In genomic region chr19:45600340-45600885, GRCh38 we compare ENCODE assay signal across 20 cellular contexts. TPM values are rescaled to one million over a fixed set of nuclear protein-coding genes. Genes with fewer than 3 reads are reported as not detected.
DNase-seq lines count a peak whose midpoint lies in the region; ATAC-seq, FAIRE-seq and TF ChIP-seq lines count a peak whose summit lies in the region.
"Had no signal": no experiment of that assay in that cellular context is flagged by ENCODE, and none has a peak within 500 bp of the region (broad histone marks: within the 10 kb centered on the region; RNA-seq: fewer than 3 reads in every experiment).

No MANE protein-coding gene starts in this region.

- H3K4me2 ChIP-seq in K562 (ENCODE audit: insufficient read depth, low read length) = no peak overlapping the region

- no TSS peak for BruUV-seq in K562 (replicated peaks; lab: Mats Ljungman, UMichigan)

- peak; percentile 59 for DNase-seq in H7
- no peak for DNase-seq in K562 (ENCODE audit: extremely low read depth in 1 of 4, low spot score in 3 of 4)
- DNase-seq in kidney = no peak
- DNase-seq in stomach = no peak
- no peak for DNase-seq in NCI-H146 (lab: John Stamatoyannopoulos, UW)
- DNase-seq in activated CD4-positive, alpha-beta T cell treated with anti-CD3 and anti-CD28 coated beads, Interleukin-2, amount 50 U/mL, for 4 hours = no peak
- no peak for DNase-seq in testis
- DNase-seq in KBM-7 = no peak
- DNase-seq: immature natural killer cell; naive thymus-derived CD8-positive, alpha-beta T cell; NCI-H1105; NCI-H2081 treated with DMSO at 0.1 percent for 48 hours; NCI-H510A treated with DMSO at 0.1 percent for 48 hours; SK-N-SH; T1000 had no signal

- intact Hi-C loops in K562 (cut with micrococcal nuclease) (no loop called here), kidney (cut with DNase I) (no loop called here), stomach (cut with DNase I; ENCODE audit: low total_unique reads) (no loop called here), testis (cut with DNase I; ENCODE audit: low total_unique reads) (no loop called here)

- no peak overlapping the region for H2AFZ ChIP-seq in K562 (ENCODE audit: low read depth, low read length)

- ATAC-seq in K562 = no peak
- ATAC-seq: activated CD4-positive, CD25-positive, alpha-beta regulatory T cell treated with anti-CD3 and anti-CD28 coated beads, Interleukin-2, amount 50 U/mL, for 24 hours; esophagus mucosa had no signal

- H3K27me3 ChIP-seq in H7 (ENCODE audit: control insufficient read depth, insufficient read depth, low read length) (peaks cover 59% of the 10 kb centered on the region), K562 (ENCODE audit: control insufficient read depth in 2 of 2, insufficient read depth in 2 of 2, low read length in 2 of 2) (peaks cover 41 to 54% of the 10 kb centered on the region in 2 experiments), stomach (peaks cover 8 to 89% (median 58%) of the 10 kb centered on the region in 3 donors), testis (no peaks in the 10 kb centered on the region)

- TF ChIP-seq EP300 in K562 (IDR thresholded peaks at IDR 0.05; ENCODE audit: low read length) (no peak), stomach (IDR thresholded peaks at IDR 0.05) (no peak)

- no peak for TF ChIP-seq CTCF in K562 (IDR thresholded peaks at IDR 0.05 in 2 of 3, conservative IDR thresholded peaks at IDR 0.05 in 1 of 3; ENCODE audit: insufficient read depth in 2 of 3, low read depth in 1 of 3, low read length in 3 of 3)
- no peak for TF ChIP-seq CTCF in kidney (IDR thresholded peaks at IDR 0.05; ENCODE audit: borderline replicate concordance, extremely low read depth, insufficient read depth)
- TF ChIP-seq CTCF in stomach (IDR thresholded peaks at IDR 0.05) = no peak
- no peak for TF ChIP-seq CTCF in testis (IDR thresholded peaks at IDR 0.05)

- H3K4me1 ChIP-seq in K562 (replicated peaks in 1 of 2; ENCODE audit: control insufficient read depth in 2 of 2, insufficient read depth in 2 of 2, low read length in 2 of 2) (peaks cover 3 to 15% of the 10 kb centered on the region in 2 experiments; a peak in 3 of 5 replicates), kidney (ENCODE audit: control insufficient read depth in 1 of 2, insufficient read depth in 1 of 2, low read depth in 1 of 2, low read length in 2 of 2) (peaks cover 10 to 12% of the 10 kb centered on the region in 2 donors), stomach (peaks cover 6 to 49% (median 21%) of the 10 kb centered on the region in 4 donors), testis (peaks cover 3% of the 10 kb centered on the region)

- POLR2A ChIA-PET in K562 (lab: Yijun Ruan, JAX) = no interaction called here

- H3K9ac ChIP-seq in K562 (ENCODE audit: insufficient read depth in 1 of 2, low read depth in 2 of 2, low read length in 2 of 2) = no peak overlapping the region
- peak overlapping the region in 1 of 2 donors; percentile 85 for H3K9ac ChIP-seq in kidney (ENCODE audit: low read length in 2 of 2)
- H3K9ac ChIP-seq: SK-N-SH had no signal

- H3K36me3 ChIP-seq in H7 (replicated peaks; ENCODE audit: control insufficient read depth, insufficient read depth, low read length) (no peaks in the 10 kb centered on the region), K562 (ENCODE audit: control insufficient read depth, insufficient read depth, low read length) (no peaks in the 10 kb centered on the region), kidney (ENCODE audit: control insufficient read depth in 1 of 2, insufficient read depth in 2 of 2, low read length in 2 of 2) (no peaks in the 10 kb centered on the region), stomach (no peaks in the 10 kb centered on the region), testis (ENCODE audit: low read depth, missing control alignments) (no peaks in the 10 kb centered on the region)

- H3K79me2 ChIP-seq in K562 (ENCODE audit: control insufficient read depth, insufficient read depth, low read length) = no peaks in the 10 kb centered on the region

- H3K27ac ChIP-seq in K562 (ENCODE audit: extremely low read depth, low read depth, low read length) (no peak overlapping the region), kidney (ENCODE audit: low read depth in 2 of 2, low read length in 2 of 2) (peak overlapping the region; percentile 60 to 74), stomach (peak overlapping the region; percentile 36 to 70 (median 45)), testis (no peak overlapping the region)

- TF ChIP-seq RAD21 in K562 (CRISPR knock-in tag; conservative IDR thresholded peaks at IDR 0.05 in 1 of 2, IDR thresholded peaks at IDR 0.05 in 1 of 2) = no peak

- CTCF ChIA-PET in K562 (lab: Yijun Ruan, JAX; ENCODE audit: low intra/inter-chr PET ratio) = no interaction called here

- in situ Hi-C loops in K562 (cut with MboI) (no loop called here), KBM-7 (cut with MboI; ENCODE audit: low pct_unique_long_range_greater_than_20kb, low sequenced_read_pairs) (no loop called here)

- H3K4me3 ChIP-seq in H7 (ENCODE audit: insufficient read depth, low read depth, low read length) (no peak overlapping the region), K562 (no peak overlapping the region), kidney (ENCODE audit: low read length in 2 of 2) (peak overlapping the region; percentile 10 to 77), stomach (peak overlapping the region in 3 of 4 donors; percentile 30 to 43 (median 41)), testis (no peak overlapping the region)

- TF ChIP-seq POLR2A in K562 (conservative IDR thresholded peaks at IDR 0.05) (no peak), stomach (IDR thresholded peaks at IDR 0.05) (no peak), testis (IDR thresholded peaks at IDR 0.05) (no peak)

- no peaks in the 10 kb centered on the region for H3K9me1 ChIP-seq in K562 (ENCODE audit: control insufficient read depth, insufficient read depth, low read length)

- 13% methylated on average over 5 of the region's 5 CpGs for WGBS in K562 (ENCODE audit: insufficient coverage, low coverage, missing lambda C conversion rate)
- WGBS in stomach, 5 donors = 37 to 53% (median 44%) methylated on average over 5 of the region's 5 CpGs
- WGBS in testis, 2 donors = 49 to 52% methylated on average over 5 of the region's 5 CpGs

- 0 out of 2 replicates have a peak, but pooled peaks cover 3% of the 10 kb centered on the region for H4K20me1 ChIP-seq in K562 (replicated peaks; ENCODE audit: control insufficient read depth, insufficient read depth, low read length)

- FAIRE-seq in K562 (lab: Jason Lieb, UNC) (no peak), kidney (lab: Jason Lieb, UNC) (no peak)
- FAIRE-seq: bronchial epithelial cell had no signal

- no peaks in the 10 kb centered on the region for H3K9me3 ChIP-seq in K562 (replicated peaks; ENCODE audit: control insufficient read depth, insufficient read depth, low read depth, low read length)
- no peaks in the 10 kb centered on the region for H3K9me3 ChIP-seq in kidney (ENCODE audit: control insufficient read depth in 1 of 2, low read length in 2 of 2)
- no peaks in the 10 kb centered on the region for H3K9me3 ChIP-seq in stomach
- no peaks in the 10 kb centered on the region for H3K9me3 ChIP-seq in testis
- H3K9me3 ChIP-seq: SK-N-SH had no signal

RNA-seq across cellular contexts. Expression of gene GPR4, which starts 1.6 kb away (rescaled TPM):
- 0.07 and 0.41 TPM in 2 replicates for total RNA-seq in H7 (2014; rRNA removed; shearing (Covaris generic))
- 0.12 TPM in 2 replicates for total RNA-seq in K562 (2011; cell fraction: chromatin; rRNA removed; ENCODE audit: low replicate concordance)
- total RNA-seq in K562 (2011; cell fraction: nucleolus; rRNA removed) = not detected in 2 replicates
- not detected in 2 replicates for total RNA-seq in K562 (2011; cell fraction: nucleoplasm; rRNA removed)
- total RNA-seq in K562 (2014; rRNA removed) (not detected in 2 replicates), K562 (2014; rRNA removed; fragmentation: Illumina TruSeq; extraction: Trizol) (not detected in 2 replicates), K562 (2015; rRNA removed; fragmentation: Illumina TruSeq; extraction: Trizol) (not detected in 2 replicates), K562 (2021) (0.07 and 0.09 TPM in 2 replicates), kidney (9.7 TPM), stomach (1 to 10 TPM; 1.3 to 5.8 (median 2.0) TPM), testis (1 to 10 TPM in 1 of 2 donors, under 1 TPM in 1; 0.81 to 1.9 TPM)
- polyA plus RNA-seq in K562 (2011; rRNA removed) (0.03 TPM in 1 of 2 replicates, not detected in the other), K562 (2014; fragmentation: Illumina TruSeq; extraction: Trizol) (0.04 and 0.12 TPM in 2 replicates), K562 (2014; fragmentation: Nextera tagmentation; extraction: Ambion mirVana) (not detected), K562 (2014; rRNA removed) (0.03 TPM in 1 of 2 replicates, not detected in the other), kidney (ENCODE audit: insufficient read depth, low read depth, low replicate concordance) (6.8 TPM), stomach (1 to 10 TPM in 2 of 3 donors, under 1 TPM in 1; 0.60 to 3.2 (median 2.9) TPM), testis (ENCODE audit: insufficient read depth, low read depth, low replicate concordance) (3.2 TPM)
- polyA plus RNA-seq in K562 (2011; cell fraction: cytosol; rRNA removed) = 0.03 TPM in 1 of 2 replicates, not detected in the other
- 0.06 TPM in 2 replicates for polyA plus RNA-seq in K562 (2011; cell fraction: nucleus; rRNA removed)
- 0.16 and 0.21 TPM in 2 replicates for polyA plus RNA-seq in K562 (2012)
- not detected in 2 replicates for polyA minus RNA-seq in K562 (2011; rRNA and poly(A)+ RNA removed)
- polyA minus RNA-seq in K562 (2011; cell fraction: cytosol; rRNA and poly(A)+ RNA removed) = not detected in 2 replicates
- 0.13 TPM in 1 of 2 replicates, not detected in the other for polyA minus RNA-seq in K562 (2011; cell fraction: nucleus; rRNA and poly(A)+ RNA removed)
- total RNA-seq: activated T-helper 1 cell treated with anti-CD3 and anti-CD28 coated beads, Interleukin-12 subunit alpha, Interleukin-12 subunit beta, Interleukin-2, Interleukin-4 antibody, amounts not matched to agents 30 ng/mL and 10 ng/mL and 1 ng/mL, durations not matched to agents 14 hours and 24 hours and 36 hours; bronchial epithelial cell; Daoy; naive thymus-derived CD8-positive, alpha-beta T cell had no signal
- polyA plus RNA-seq: immature natural killer cell; naive thymus-derived CD8-positive, alpha-beta T cell had no signal

RNA-seq across cellular contexts. Expression of gene OPA3, which starts 15.8 kb away (rescaled TPM):
- 12.6 and 14.2 TPM in 2 replicates for total RNA-seq in H7 (2014; rRNA removed; shearing (Covaris generic))
- total RNA-seq in K562 (2011; cell fraction: chromatin; rRNA removed; ENCODE audit: low replicate concordance) = 15.8 and 30.8 TPM in 2 replicates
- 9.5 TPM in 2 replicates for total RNA-seq in K562 (2011; cell fraction: nucleolus; rRNA removed)
- 10.4 and 11.7 TPM in 2 replicates for total RNA-seq in K562 (2011; cell fraction: nucleoplasm; rRNA removed)
- total RNA-seq in K562 (2014; rRNA removed) (5.5 and 7.7 TPM in 2 replicates), K562 (2014; rRNA removed; fragmentation: Illumina TruSeq; extraction: Trizol) (8.4 and 9.0 TPM in 2 replicates), K562 (2015; rRNA removed; fragmentation: Illumina TruSeq; extraction: Trizol) (12.2 and 12.9 TPM in 2 replicates), K562 (2021) (16.8 and 18.8 TPM in 2 replicates), kidney (19.1 TPM), stomach (10 to 100 TPM in 1 of 5 donors, 1 to 10 TPM in 3, under 1 TPM in 1; under 0.01 to 27.5 (median 3.7) TPM), testis (10 to 100 TPM; 18.3 to 19.3 TPM)
- polyA plus RNA-seq in K562 (2011; rRNA removed) (14.2 and 16.4 TPM in 2 replicates), K562 (2014; fragmentation: Illumina TruSeq; extraction: Trizol) (10.6 and 12.6 TPM in 2 replicates), K562 (2014; fragmentation: Nextera tagmentation; extraction: Ambion mirVana) (1 to 10 TPM; 1.4 to 2.1 TPM), K562 (2014; rRNA removed) (7.0 and 9.3 TPM in 2 replicates), kidney (ENCODE audit: insufficient read depth, low read depth, low replicate concordance) (8.1 TPM), stomach (1 to 10 TPM; 2.9 to 5.5 (median 4.9) TPM), testis (ENCODE audit: insufficient read depth, low read depth, low replicate concordance) (20.9 TPM)
- polyA plus RNA-seq in K562 (2011; cell fraction: cytosol; rRNA removed) = 23.7 and 30.7 TPM in 2 replicates
- 6.1 and 6.4 TPM in 2 replicates for polyA plus RNA-seq in K562 (2011; cell fraction: nucleus; rRNA removed)
- 10.3 and 11.1 TPM in 2 replicates for polyA plus RNA-seq in K562 (2012)
- polyA minus RNA-seq in K562 (2011; rRNA and poly(A)+ RNA removed) = 11.1 and 13.0 TPM in 2 replicates
- polyA minus RNA-seq in K562 (2011; cell fraction: cytosol; rRNA and poly(A)+ RNA removed) = 7.8 and 9.7 TPM in 2 replicates
- 2.0 and 2.2 TPM in 2 replicates for polyA minus RNA-seq in K562 (2011; cell fraction: nucleus; rRNA and poly(A)+ RNA removed)

RNA-seq across cellular contexts. Expression of gene EML2, which starts 38.8 kb away (rescaled TPM):
- 42.5 and 48.6 TPM in 2 replicates for total RNA-seq in H7 (2014; rRNA removed; shearing (Covaris generic))
- total RNA-seq in K562 (2011; cell fraction: chromatin; rRNA removed; ENCODE audit: low replicate concordance) = 111 and 247 TPM in 2 replicates
- total RNA-seq in K562 (2011; cell fraction: nucleolus; rRNA removed) = 153 and 167 TPM in 2 replicates
- total RNA-seq in K562 (2011; cell fraction: nucleoplasm; rRNA removed) = 116 and 121 TPM in 2 replicates
- 38.8 and 45.0 TPM in 2 replicates for total RNA-seq in K562 (2014; rRNA removed)
- total RNA-seq in K562 (2014; rRNA removed; fragmentation: Illumina TruSeq; extraction: Trizol) = 13.0 and 16.7 TPM in 2 replicates
- 19.6 and 21.6 TPM in 2 replicates for total RNA-seq in K562 (2015; rRNA removed; fragmentation: Illumina TruSeq; extraction: Trizol)
- total RNA-seq in K562 (2021) = 56.3 and 69.6 TPM in 2 replicates
- polyA plus RNA-seq in K562 (2011; rRNA removed) = 24.8 and 42.3 TPM in 2 replicates
- 33.6 and 35.3 TPM in 2 replicates for polyA plus RNA-seq in K562 (2011; cell fraction: cytosol; rRNA removed)
- polyA plus RNA-seq in K562 (2011; cell fraction: nucleus; rRNA removed) = 183 and 277 TPM in 2 replicates
- polyA plus RNA-seq in K562 (2012) = 52.0 and 83.3 TPM in 2 replicates
- polyA plus RNA-seq in K562 (2014; fragmentation: Illumina TruSeq; extraction: Trizol) = 30.7 and 40.9 TPM in 2 replicates
- polyA plus RNA-seq in K562 (2014; fragmentation: Nextera tagmentation; extraction: Ambion mirVana) = 1 to 10 TPM; 2.6 to 2.7 TPM
- polyA plus RNA-seq in K562 (2014; rRNA removed) = 50.9 and 53.9 TPM in 2 replicates
- 17.6 and 20.1 TPM in 2 replicates for polyA minus RNA-seq in K562 (2011; rRNA and poly(A)+ RNA removed)
- polyA minus RNA-seq in K562 (2011; cell fraction: cytosol; rRNA and poly(A)+ RNA removed) = 23.7 and 26.5 TPM in 2 replicates
- 41.0 and 43.9 TPM in 2 replicates for polyA minus RNA-seq in K562 (2011; cell fraction: nucleus; rRNA and poly(A)+ RNA removed)
- 93.8 TPM for total RNA-seq in kidney
- polyA plus RNA-seq in kidney (ENCODE audit: insufficient read depth, low read depth, low replicate concordance) = 36.6 TPM
- total RNA-seq in stomach = 100 to 1,000 TPM in 2 of 5 donors, 10 to 100 TPM in 3; 17.8 to 387 (median 33.8) TPM
- 10 to 100 TPM; 28.6 to 53.0 (median 31.8) TPM for polyA plus RNA-seq in stomach
- total RNA-seq in testis = 10 to 100 TPM; 36.3 to 48.4 TPM
- polyA plus RNA-seq in testis (ENCODE audit: insufficient read depth, low read depth, low replicate concordance) = 28.5 TPM

Comparison
In these comparisons a context has a peak if more than half of its experiments do, and no peak if none do; other contexts are left out.
1. H3K4me3 ChIP-seq: peak in kidney (2 of 2) and stomach (3 of 4); none in H7 (single experiment), K562 (single experiment) and testis (0 of 2).
2. H3K27ac ChIP-seq: peak in kidney (2 of 2) and stomach (5 of 5); none in K562 (single experiment) and testis (0 of 2).